Comparison of ENCODE assay signal across 14 cellular contexts in the genomic region with DNA sequence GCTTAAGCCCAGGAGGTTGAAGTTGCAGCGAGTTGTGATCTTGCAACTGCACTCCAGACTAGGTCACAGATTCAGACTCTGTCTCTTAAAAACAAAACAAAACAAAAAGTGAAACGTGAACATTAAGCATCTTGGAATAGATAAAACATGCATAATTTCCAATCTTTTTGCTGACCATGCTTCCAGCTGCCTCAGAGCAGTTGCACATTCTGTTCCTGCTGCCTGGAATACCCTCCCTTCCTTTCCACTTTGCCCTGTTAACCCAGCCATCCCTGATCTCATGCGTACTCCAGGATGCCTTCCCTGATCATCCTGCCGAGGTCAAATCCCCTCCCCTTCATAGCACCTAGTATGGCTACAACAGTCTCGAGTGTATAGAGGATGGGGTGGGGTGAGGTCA. TPM values are rescaled to one million over a fixed set of nuclear protein-coding genes. Genes with fewer than 3 reads are reported as not detected.
DNase-seq lines count a peak whose midpoint lies in the region; ATAC-seq, FAIRE-seq and TF ChIP-seq lines count a peak whose summit lies in the region.
"Had no signal": no experiment of that assay in that cellular context is flagged by ENCODE, and none has a peak within 500 bp of the region (broad histone marks: within the 10 kb centered on the region; RNA-seq: fewer than 3 reads in every experiment).

No MANE protein-coding gene starts in this region.

- H4K20me1 ChIP-seq in KMS-11 (ENCODE audit: insufficient read depth) (no peaks in the 10 kb centered on the region), astrocyte (ENCODE audit: insufficient read depth, low read length) (no peaks in the 10 kb centered on the region), smooth muscle cell (ENCODE audit: low read depth) (no peaks in the 10 kb centered on the region)

- H3K27me3 ChIP-seq in KMS-11 (ENCODE audit: insufficient read depth, low read depth) (no peaks in the 10 kb centered on the region), astrocyte (ENCODE audit: insufficient read depth, low read length) (no peaks in the 10 kb centered on the region), rectal smooth muscle tissue (ENCODE audit: control insufficient read depth, insufficient read depth, low read length) (no peaks in the 10 kb centered on the region), smooth muscle cell (ENCODE audit: low read depth) (no peaks in the 10 kb centered on the region)
- H3K27me3 ChIP-seq: SJSA1 had no signal

- H3F3A ChIP-seq in smooth muscle cell (ENCODE audit: low read depth): no peaks in the 10 kb centered on the region

- TF ChIP-seq CTCF in KMS-11 (conservative IDR thresholded peaks at IDR 0.05; ENCODE audit: low read depth, low read length): no peak
- no peak for TF ChIP-seq CTCF in astrocyte (IDR thresholded peaks at IDR 0.05; ENCODE audit: insufficient read depth, low read depth, low read length)
- no peak for TF ChIP-seq CTCF in smooth muscle cell (IDR thresholded peaks at IDR 0.05; ENCODE audit: borderline replicate concordance, insufficient read depth, poor library complexity, severe bottlenecking)

- peaks cover 51% of the 10 kb centered on the region for H3K4me1 ChIP-seq in KMS-11 (ENCODE audit: low read depth, poor library complexity, severe bottlenecking)
- peaks cover 12% of the 10 kb centered on the region for H3K4me1 ChIP-seq in astrocyte (ENCODE audit: insufficient read depth, low read length)
- peaks cover 9% of the 10 kb centered on the region for H3K4me1 ChIP-seq in rectal smooth muscle tissue (ENCODE audit: control insufficient read depth, insufficient read depth, low read length)
- H3K4me1 ChIP-seq in smooth muscle cell (ENCODE audit: low read depth): peaks cover 7% of the 10 kb centered on the region

- POLR2A ChIA-PET in activated CD4-positive, alpha-beta T cell treated with anti-CD3 and anti-CD28 coated beads for 36 hours (lab: Charles Lee): no interaction called here

- WGBS in smooth muscle cell (ENCODE audit: low lambda C conversion rate): 85% methylated on average over 5 of the region's 5 CpGs

- no peaks in the 10 kb centered on the region for H3K79me2 ChIP-seq in KMS-11 (ENCODE audit: insufficient read depth, low read depth)
- no peaks in the 10 kb centered on the region for H3K79me2 ChIP-seq in astrocyte (ENCODE audit: insufficient read depth, low read length)
- no peaks in the 10 kb centered on the region for H3K79me2 ChIP-seq in smooth muscle cell (ENCODE audit: low read depth)

- intact Hi-C loops in activated CD4-positive, alpha-beta T cell treated with anti-CD3 and anti-CD28 coated beads for 36 hours (cut with DNase I, micrococcal nuclease): no loop called here

- H3K9me3 ChIP-seq in astrocyte (ENCODE audit: insufficient read depth, low read depth, low read length) (no peaks in the 10 kb centered on the region), smooth muscle cell (replicated peaks; ENCODE audit: low read depth) (no peaks in the 10 kb centered on the region)
- H3K9me3 ChIP-seq: psoas muscle, thoracic aorta had no signal

- no peak for ATAC-seq in activated CD4-positive, alpha-beta T cell treated with anti-CD3 and anti-CD28 coated beads for 36 hours
- no peak for ATAC-seq in GM21528 (IDR thresholded peaks at IDR 0.05; ENCODE audit: low FRiP score, unreplicated experiment)
- ATAC-seq in GM19397 (IDR thresholded peaks at IDR 0.05; ENCODE audit: unreplicated experiment): no peak
- ATAC-seq: psoas muscle had no signal

- H3K4me3 ChIP-seq in KMS-11 (IDR thresholded peaks at IDR 0.05; ENCODE audit: insufficient read depth, low read depth, low read length): no peak overlapping the region
- H3K4me3 ChIP-seq in astrocyte (ENCODE audit: insufficient read depth, low read depth, low read length): no peak overlapping the region
- peak overlapping the region; percentile 49 for H3K4me3 ChIP-seq in rectal smooth muscle tissue (ENCODE audit: low read length)
- no peak overlapping the region for H3K4me3 ChIP-seq in smooth muscle cell
- H3K4me3 ChIP-seq: psoas muscle, SJSA1 had no signal

- no peaks in the 10 kb centered on the region for H3K9me3 Mint-ChIP-seq in activated CD4-positive, alpha-beta T cell treated with anti-CD3 and anti-CD28 coated beads for 36 hours (ENCODE audit: low read depth)
- H3K9me3 Mint-ChIP-seq in astrocyte (ENCODE audit: unreplicated experiment): no peaks in the 10 kb centered on the region

- H3K4me3 Mint-ChIP-seq in activated CD4-positive, alpha-beta T cell treated with anti-CD3 and anti-CD28 coated beads for 36 hours: peak overlapping the region; percentile 91
- peak overlapping the region; percentile 1 for H3K4me3 Mint-ChIP-seq in astrocyte (ENCODE audit: unreplicated experiment)

- CTCF ChIA-PET in activated CD4-positive, alpha-beta T cell treated with anti-CD3 and anti-CD28 coated beads for 36 hours (lab: Charles Lee): no interaction called here

- FAIRE-seq in astrocyte (lab: Jason Lieb, UNC): no peak

- H3K27ac ChIP-seq in KMS-11 (peak overlapping the region; percentile 25; the same call in 1 of the 2 replicates), astrocyte (ENCODE audit: low read depth, low read length) (no peak overlapping the region), rectal smooth muscle tissue (ENCODE audit: low read depth, low read length) (no peak overlapping the region), smooth muscle cell (ENCODE audit: low read depth) (no peak overlapping the region)
- H3K27ac ChIP-seq: psoas muscle, SJSA1, thoracic aorta had no signal

- no peaks in the 10 kb centered on the region for H3K27me3 Mint-ChIP-seq in activated CD4-positive, alpha-beta T cell treated with anti-CD3 and anti-CD28 coated beads for 36 hours
- H3K27me3 Mint-ChIP-seq in astrocyte (ENCODE audit: low read depth, unreplicated experiment): peaks cover 12% of the 10 kb centered on the region

- peaks cover 36% of the 10 kb centered on the region for H3K4me1 Mint-ChIP-seq in activated CD4-positive, alpha-beta T cell treated with anti-CD3 and anti-CD28 coated beads for 36 hours
- H3K4me1 Mint-ChIP-seq in astrocyte (ENCODE audit: low read depth, unreplicated experiment): peaks cover 6% of the 10 kb centered on the region

- H3K36me3 ChIP-seq in KMS-11 (ENCODE audit: insufficient read depth): no peaks in the 10 kb centered on the region
- no peaks in the 10 kb centered on the region for H3K36me3 ChIP-seq in astrocyte (ENCODE audit: insufficient read depth, low read length)
- no peaks in the 10 kb centered on the region for H3K36me3 ChIP-seq in rectal smooth muscle tissue (ENCODE audit: control insufficient read depth, insufficient read depth, low read length)
- no peaks in the 10 kb centered on the region for H3K36me3 ChIP-seq in smooth muscle cell (ENCODE audit: low read depth)
- H3K36me3 ChIP-seq: SJSA1, thoracic aorta had no signal

- peak overlapping the region; percentile 97 for H3K4me2 ChIP-seq in KMS-11
- no peak overlapping the region for H3K4me2 ChIP-seq in astrocyte (ENCODE audit: low read length)
- no peak overlapping the region for H3K4me2 ChIP-seq in smooth muscle cell

- peaks cover 24% of the 10 kb centered on the region for H3K36me3 Mint-ChIP-seq in activated CD4-positive, alpha-beta T cell treated with anti-CD3 and anti-CD28 coated beads for 36 hours (ENCODE audit: low read depth)
- H3K36me3 Mint-ChIP-seq in astrocyte (ENCODE audit: low read depth, unreplicated experiment): no peaks in the 10 kb centered on the region

- H3K9ac ChIP-seq in KMS-11 (0 out of 2 replicates have a peak overlapping the region, but pooled peaks have one; percentile 51), astrocyte (ENCODE audit: low read length) (no peak overlapping the region), rectal smooth muscle tissue (ENCODE audit: low read length) (no peak overlapping the region), smooth muscle cell (ENCODE audit: low read depth) (no peak overlapping the region)

- peak overlapping the region; percentile 94 for H3K27ac Mint-ChIP-seq in activated CD4-positive, alpha-beta T cell treated with anti-CD3 and anti-CD28 coated beads for 36 hours
- no peak overlapping the region for H3K27ac Mint-ChIP-seq in astrocyte (ENCODE audit: unreplicated experiment)

- no peak for DNase-seq in activated CD4-positive, alpha-beta T cell treated with anti-CD3 and anti-CD28 coated beads for 36 hours
- no peak for DNase-seq in activated CD4-positive, alpha-beta T cell treated with anti-CD3 and anti-CD28 coated beads, Interleukin-2, amount 50 U/mL, for 1 hour
- no peak for DNase-seq in astrocyte (ENCODE audit: low read depth)
- DNase-seq in smooth muscle cell (lab: John Stamatoyannopoulos, UW; ENCODE audit: unreplicated experiment): no peak
- DNase-seq: ACHN, NCI-H1105, NCI-H526 had no signal

- peak overlapping the region; percentile 50; the same call in 1 of the 2 replicates for H2AFZ ChIP-seq in KMS-11 (ENCODE audit: low read depth)
- no peak overlapping the region for H2AFZ ChIP-seq in astrocyte (ENCODE audit: low read depth, low read length)
- no peak overlapping the region for H2AFZ ChIP-seq in smooth muscle cell (ENCODE audit: low read depth)

RNA-seq across cellular contexts. Expression of gene CCDC88B, which starts 0.7 kb away (rescaled TPM):
- 10 to 100 TPM; 58.4 to 71.3 TPM for total RNA-seq in activated CD4-positive, alpha-beta T cell treated with anti-CD3 and anti-CD28 coated beads for 36 hours
- total RNA-seq in astrocyte (1.2 and 1.6 TPM in 2 replicates), smooth muscle cell (0.22 and 2.2 TPM in 2 replicates)
- 2.2 and 3.4 TPM in 2 replicates for polyA plus RNA-seq in smooth muscle cell

RNA-seq across cellular contexts. Expression of gene RPS6KA4, which starts 19.6 kb away (rescaled TPM):
- 10 to 100 TPM; 22.0 to 30.2 TPM for total RNA-seq in activated CD4-positive, alpha-beta T cell treated with anti-CD3 and anti-CD28 coated beads for 36 hours
- total RNA-seq in astrocyte (30.7 and 36.2 TPM in 2 replicates), smooth muscle cell (19.5 and 21.8 TPM in 2 replicates)
- 40.0 and 42.9 TPM in 2 replicates for polyA plus RNA-seq in smooth muscle cell

RNA-seq across cellular contexts. Expression of gene PRDX5, which starts 21.4 kb away (rescaled TPM):
- total RNA-seq in activated CD4-positive, alpha-beta T cell treated with anti-CD3 and anti-CD28 coated beads for 36 hours: 100 to 1,000 TPM; 110 to 142 TPM
- total RNA-seq in astrocyte (243 and 263 TPM in 2 replicates), smooth muscle cell (169 and 209 TPM in 2 replicates)
- 461 and 474 TPM in 2 replicates for polyA plus RNA-seq in smooth muscle cell

RNA-seq across cellular contexts. Expression of gene TRMT112, which starts 22.0 kb away (rescaled TPM):
- total RNA-seq in activated CD4-positive, alpha-beta T cell treated with anti-CD3 and anti-CD28 coated beads for 36 hours: 100 to 1,000 TPM; 185 to 243 TPM
- total RNA-seq in astrocyte (130 and 146 TPM in 2 replicates), smooth muscle cell (218 and 285 TPM in 2 replicates)
- 327 and 353 TPM in 2 replicates for polyA plus RNA-seq in smooth muscle cell

RNA-seq across cellular contexts. Expression of gene ESRRA, which starts 34.0 kb away (rescaled TPM):
- 10 to 100 TPM; 19.0 to 29.6 TPM for total RNA-seq in activated CD4-positive, alpha-beta T cell treated with anti-CD3 and anti-CD28 coated beads for 36 hours
- total RNA-seq in astrocyte: 25.0 and 26.3 TPM in 2 replicates
- total RNA-seq in smooth muscle cell: 7.7 and 8.0 TPM in 2 replicates
- 16.7 and 29.4 TPM in 2 replicates for polyA plus RNA-seq in smooth muscle cell

Comparison
In these comparisons a context has a peak if more than half of its experiments do, and no peak if none do; other contexts are left out.
1. RNA of gene CCDC88B, which starts 0.7 kb away (total RNA-seq): 58.4 to 71.3 TPM in activated CD4-positive, alpha-beta T cell treated with anti-CD3 and anti-CD28 coated beads for 36 hours; 1.2 to 1.6 TPM in astrocyte and 0.22 to 2.2 TPM in smooth muscle cell; every median in the first group is over 10 times any median in the second.